ENCODE assay signal across 8 cellular contexts in genomic region chr4:88284378-88285234, GRCh38. TPM values are rescaled to one million over a fixed set of nuclear protein-coding genes. Genes with fewer than 3 reads are reported as not detected.
DNase-seq lines count a peak whose midpoint lies in the region; ATAC-seq and TF ChIP-seq lines count a peak whose summit lies in the region.

Gene PPM1K, minus strand, starts transcription at chr4:88284561. Its CDS starts 5,978 bp downstream, at chr4:88278583.

- no peaks in the 10 kb centered on the region for H3K9me3 Mint-ChIP-seq in T-helper 2 cell treated with Interferon-gamma antibody and Interleukin-4, amounts not matched to agents 5 μg/mL and 100 μg/mL, for 36 hours

- H3K27me3 Mint-ChIP-seq in T-helper 2 cell treated with Interferon-gamma antibody and Interleukin-4, amounts not matched to agents 5 μg/mL and 100 μg/mL, for 36 hours (ENCODE audit: low read depth): no peaks in the 10 kb centered on the region

- ATAC-seq in GM18502 (IDR thresholded peaks at IDR 0.05; ENCODE audit: poor library complexity, unreplicated experiment) (peak; percentile 86), HG02970 (IDR thresholded peaks at IDR 0.05; ENCODE audit: low FRiP score, unreplicated experiment) (peak; percentile 91), right cardiac atrium (peak; percentile 99)

- H3K4me1 ChIP-seq in ascending aorta: peaks cover 11 to 30% of the 10 kb centered on the region in 2 donors
- peaks cover 2% of the 10 kb centered on the region for H3K4me1 ChIP-seq in right cardiac atrium (ENCODE audit: control insufficient read depth, insufficient read depth, low read length)
- peaks cover 0 to 4% of the 10 kb centered on the region in 2 donors for H3K4me1 ChIP-seq in uterus

- H3K9me3 ChIP-seq in ascending aorta: no peaks in the 10 kb centered on the region
- H3K9me3 ChIP-seq in right cardiac atrium (ENCODE audit: control insufficient read depth, low read length): no peaks in the 10 kb centered on the region
- no peaks in the 10 kb centered on the region for H3K9me3 ChIP-seq in uterus

- TF ChIP-seq POLR2A in uterus (IDR thresholded peaks at IDR 0.05): peak; percentile 86 to 95

- H3K36me3 ChIP-seq in ascending aorta: no peaks in the 10 kb centered on the region
- H3K36me3 ChIP-seq in uterus: no peaks in the 10 kb centered on the region

- under 1% methylated on average over 56 of the region's 56 CpGs for WGBS in right cardiac atrium

- H3K4me3 ChIP-seq in ascending aorta (peak within 1 kb of the TSS; percentile 69 to 83), right cardiac atrium (ENCODE audit: low read length) (peak within 1 kb of the TSS; percentile 77), uterus (peak within 1 kb of the TSS; percentile 66 to 77)

- H3K4me3 Mint-ChIP-seq in T-helper 2 cell treated with Interferon-gamma antibody and Interleukin-4, amounts not matched to agents 5 μg/mL and 100 μg/mL, for 36 hours: peak within 1 kb of the TSS; percentile 97

- H3K27ac ChIP-seq in ascending aorta (peak within 1 kb of the TSS; percentile 98), right cardiac atrium (ENCODE audit: low read length) (peak within 1 kb of the TSS; percentile 96), uterus (peak within 1 kb of the TSS; percentile 99 to 100)

- peaks cover 16% of the 10 kb centered on the region for H3K36me3 Mint-ChIP-seq in T-helper 2 cell treated with Interferon-gamma antibody and Interleukin-4, amounts not matched to agents 5 μg/mL and 100 μg/mL, for 36 hours (ENCODE audit: low read depth)

- no peaks in the 10 kb centered on the region for H3K27me3 ChIP-seq in ascending aorta
- H3K27me3 ChIP-seq in right cardiac atrium (ENCODE audit: control insufficient read depth, insufficient read depth): no peaks in the 10 kb centered on the region
- no peaks in the 10 kb centered on the region for H3K27me3 ChIP-seq in uterus

- peak; percentile 90 to 97 for DNase-seq in NCI-H1930 (lab: John Stamatoyannopoulos, UW)
- DNase-seq in T-helper 2 cell treated with Interferon-gamma antibody and Interleukin-4, amounts not matched to agents 5 μg/mL and 100 μg/mL, for 36 hours (ENCODE audit: low spot score): peak; percentile 99
- DNase-seq in ascending aorta (ENCODE audit: low spot score in 2 of 2): peak; percentile 99 to 100
- peak; percentile 100 for DNase-seq in right cardiac atrium
- DNase-seq in pulmonary artery endothelial cell (ENCODE audit: low read depth, low spot score): peak; percentile 94
- peak; percentile 99 to 100 for DNase-seq in uterus

- peak within 1 kb of the TSS; percentile 100 for H3K27ac Mint-ChIP-seq in T-helper 2 cell treated with Interferon-gamma antibody and Interleukin-4, amounts not matched to agents 5 μg/mL and 100 μg/mL, for 36 hours

- TF ChIP-seq CTCF in ascending aorta (IDR thresholded peaks at IDR 0.05): peak in 1 of 3 experiments; percentile 16
- peak in 1 of 4 experiments; percentile 55 for TF ChIP-seq CTCF in uterus (IDR thresholded peaks at IDR 0.05)

- peaks cover 37% of the 10 kb centered on the region for H3K4me1 Mint-ChIP-seq in T-helper 2 cell treated with Interferon-gamma antibody and Interleukin-4, amounts not matched to agents 5 μg/mL and 100 μg/mL, for 36 hours (ENCODE audit: low read depth)

- intact Hi-C loops in ascending aorta (cut with DNase I): loop anchor here (1.0 to 10.0 kb wide), 7 partner anchors 172 to 1692 kb away; partner anchors contain the start of genes AFF1, HERC3, PTPN13 and PYURF
- intact Hi-C loops in right cardiac atrium (cut with DNase I): loop anchor here in 3 of 4 donors (5.0 to 10.0 kb wide), 3 partner anchors 80 to 90 kb away; partner anchors contain the start of gene HERC6 (in 1 of the 3)
- intact Hi-C loops in uterus (cut with DNase I; ENCODE audit: low total_unique reads): no loop called here

RNA-seq across cellular contexts. Expression of gene PPM1K, which starts in this region (rescaled TPM):
- total RNA-seq in ascending aorta (17.0 TPM), right cardiac atrium (100 to 1,000 TPM in 1 of 4 donors, 10 to 100 TPM in 3; 74.6 to 109 (median 91.3) TPM), pulmonary artery endothelial cell (9.0 and 13.3 TPM in 2 replicates), uterus (100 to 1,000 TPM in 1 of 4 donors, 10 to 100 TPM in 3; 64.7 to 159 (median 83.0) TPM)
- polyA plus RNA-seq in right cardiac atrium: 48.3 TPM

Comparison
In these comparisons a context has a peak if more than half of its experiments do, and no peak if none do; other contexts are left out.
1. Peak in every context shown above with its lines: DNase-seq, ATAC-seq, H3K4me3 ChIP-seq and H3K27ac ChIP-seq.